24 cellular contexts compared by ENCODE assay signal in the genomic region with DNA sequence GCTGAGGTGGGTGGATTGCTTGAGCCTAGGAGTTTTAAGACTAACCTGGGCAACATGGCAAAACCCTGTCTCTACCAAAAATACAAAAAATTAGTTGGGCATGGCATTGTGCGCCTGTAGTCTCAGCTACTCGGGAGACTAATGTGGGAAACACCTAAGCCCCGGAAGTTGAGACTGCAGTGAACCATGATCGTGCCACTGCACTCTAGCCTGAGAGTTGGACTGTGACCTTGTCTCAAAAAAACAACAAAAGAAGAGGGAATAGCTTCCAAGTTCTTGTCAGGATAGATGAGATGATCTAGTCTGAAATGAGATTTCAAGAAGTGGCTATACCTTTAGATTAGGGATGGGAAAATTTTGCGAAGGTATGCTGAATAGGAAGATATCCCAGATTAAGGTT. TPM values are rescaled to one million over a fixed set of nuclear protein-coding genes. Genes with fewer than 3 reads are reported as not detected.
A peak's percentile ranks its signal among the peaks of the same experiment; 100 is the strongest.
DNase-seq lines count a peak whose midpoint lies in the region; ATAC-seq, FAIRE-seq and TF ChIP-seq lines count a peak whose summit lies in the region.
"Had no signal": no experiment of that assay in that cellular context is flagged by ENCODE, and none has a peak within 500 bp of the region (broad histone marks: within the 10 kb centered on the region; RNA-seq: fewer than 3 reads in every experiment).

No MANE protein-coding gene starts in this region.

- POLR2A ChIA-PET in MCF 10A (lab: Yijun Ruan, JAX): no interaction called here

- BruUV-seq in MCF 10A (replicated peaks; lab: Mats Ljungman, UMichigan) (no TSS peak), mammary epithelial cell (replicated peaks; lab: Mats Ljungman, UMichigan) (no TSS peak)

- no peak for TF ChIP-seq CTCF in MCF 10A (IDR thresholded peaks at IDR 0.05; ENCODE audit: unreplicated experiment)
- TF ChIP-seq CTCF in mammary epithelial cell (conservative IDR thresholded peaks at IDR 0.05 in 1 of 2, IDR thresholded peaks at IDR 0.05 in 1 of 2; ENCODE audit: extremely low read depth in 1 of 2, insufficient read depth in 1 of 2, low read depth in 1 of 2, low read length in 2 of 2): no peak

- no peak overlapping the region for H3K4me3 Mint-ChIP-seq in MCF 10A (ENCODE audit: unreplicated experiment)
- no peak overlapping the region for H3K4me3 Mint-ChIP-seq in stimulated activated naive B cell treated with anti-CD40 and anti-IgM and Interleukin-4, amounts not matched to agents 10 μg/mL and 1 μg/mL and 100 μg/mL, for 72 hours
- H3K4me3 Mint-ChIP-seq: CD14-positive monocyte; CD4-positive, alpha-beta memory T cell had no signal

- dilution Hi-C loops in mammary epithelial cell (cut with HindIII; ENCODE audit: low sequenced_read_pairs): no loop called here

- no peaks in the 10 kb centered on the region for H3K9me3 ChIP-seq in mammary epithelial cell (replicated peaks; ENCODE audit: insufficient read depth, low read length)
- H3K9me3 ChIP-seq: A549; BE2C; BLaER1 treated with 17β-estradiol and CSF1 and Interleukin-3, amounts not matched to agents 10 nM and 100 nM had no signal

- H3K27ac ChIP-seq in mammary epithelial cell (ENCODE audit: insufficient read depth, low read depth, low read length): no peak overlapping the region
- H3K27ac ChIP-seq: A549; BLaER1 treated with 17β-estradiol and CSF1 and Interleukin-3, amounts not matched to agents 10 nM and 100 nM; GM23248 had no signal

- ATAC-seq in left lobe of liver: peak; percentile 96
- no peak for ATAC-seq in stimulated activated naive B cell treated with anti-CD40 and anti-IgM and Interleukin-4, amounts not matched to agents 10 μg/mL and 1 μg/mL and 100 μg/mL, for 72 hours (replicated peaks)
- ATAC-seq in HG03108 (IDR thresholded peaks at IDR 0.05; ENCODE audit: unreplicated experiment): no peak
- ATAC-seq: A549 had no signal

- intact Hi-C loops in MCF 10A (cut with micrococcal nuclease): no loop called here
- intact Hi-C loops in mammary epithelial cell (cut with micrococcal nuclease): no loop called here

- peak overlapping the region; percentile 55 for H3K27ac Mint-ChIP-seq in MCF 10A (ENCODE audit: low read depth, unreplicated experiment)
- H3K27ac Mint-ChIP-seq in stimulated activated naive B cell treated with anti-CD40 and anti-IgM and Interleukin-4, amounts not matched to agents 10 μg/mL and 1 μg/mL and 100 μg/mL, for 72 hours: peak overlapping the region; percentile 37
- H3K27ac Mint-ChIP-seq: CD14-positive monocyte had no signal

- no peak for TF ChIP-seq POLR2A in GM12891 (IDR thresholded peaks at IDR 0.05; ENCODE audit: low read depth, low read length)

- H3K4me1 ChIP-seq in mammary epithelial cell (ENCODE audit: insufficient read depth, low read length): peaks cover 3% of the 10 kb centered on the region
- H3K4me1 ChIP-seq: A549; BE2C; BLaER1 treated with 17β-estradiol and CSF1 and Interleukin-3, amounts not matched to agents 10 nM and 100 nM had no signal

- no peak overlapping the region for H3K9ac ChIP-seq in mammary epithelial cell (ENCODE audit: insufficient read depth, low read length)
- H3K9ac ChIP-seq: BLaER1 treated with 17β-estradiol and CSF1 and Interleukin-3, amounts not matched to agents 10 nM and 100 nM; GM23248 had no signal

- no peaks in the 10 kb centered on the region for H4K20me1 ChIP-seq in mammary epithelial cell (ENCODE audit: insufficient read depth, low read length)

- peaks cover 36% of the 10 kb centered on the region for H3K79me2 ChIP-seq in mammary epithelial cell (ENCODE audit: insufficient read depth, low read length)

- 98% methylated on average over 5 of the region's 5 CpGs for WGBS in mammary epithelial cell (ENCODE audit: low coverage, missing lambda C conversion rate)

- no peak overlapping the region for H2AFZ ChIP-seq in mammary epithelial cell (ENCODE audit: low read depth, low read length)
- H2AFZ ChIP-seq: GM23248 had no signal

- H3K4me1 Mint-ChIP-seq in MCF 10A (ENCODE audit: insufficient read depth, unreplicated experiment): peaks cover 10% of the 10 kb centered on the region
- peaks cover 4 to 8% of the 10 kb centered on the region in 2 donors for H3K4me1 Mint-ChIP-seq in stimulated activated naive B cell treated with anti-CD40 and anti-IgM and Interleukin-4, amounts not matched to agents 10 μg/mL and 1 μg/mL and 100 μg/mL, for 72 hours
- H3K4me1 Mint-ChIP-seq: CD14-positive monocyte had no signal

- no peak overlapping the region for H3K4me2 ChIP-seq in mammary epithelial cell (ENCODE audit: insufficient read depth, low read depth, low read length)
- H3K4me2 ChIP-seq: A549; BLaER1 treated with 17β-estradiol and CSF1 and Interleukin-3, amounts not matched to agents 10 nM and 100 nM had no signal

- H3K4me3 ChIP-seq in mammary epithelial cell (replicated peaks in 1 of 3; ENCODE audit: insufficient read depth in 1 of 3, low read depth in 2 of 3, low read length in 3 of 3): no peak overlapping the region
- H3K4me3 ChIP-seq: A549; BLaER1 treated with 17β-estradiol and CSF1 and Interleukin-3, amounts not matched to agents 10 nM and 100 nM; GM23248 had no signal

- H3K27me3 Mint-ChIP-seq in MCF 10A (ENCODE audit: insufficient read depth, unreplicated experiment): no peaks in the 10 kb centered on the region
- H3K27me3 Mint-ChIP-seq in stimulated activated naive B cell treated with anti-CD40 and anti-IgM and Interleukin-4, amounts not matched to agents 10 μg/mL and 1 μg/mL and 100 μg/mL, for 72 hours: no peaks in the 10 kb centered on the region
- H3K27me3 Mint-ChIP-seq: CD4-positive, alpha-beta memory T cell had no signal

- CTCF ChIA-PET in MCF 10A (lab: Yijun Ruan, JAX) (interaction anchor here (1.0 kb wide), 1 partner anchor 10 kb away, joined by 4 read pairs; no protein-coding TSS in a partner anchor), mammary epithelial cell (lab: Charles Lee; ENCODE audit: low non-redundant PET) (no interaction called here)

- in situ Hi-C loops in mammary epithelial cell (cut with MboI; ENCODE audit: low sequenced_read_pairs in 2 of 2): no loop called here

- H3K27me3 ChIP-seq in mammary epithelial cell (ENCODE audit: insufficient read depth, low read length): no peaks in the 10 kb centered on the region
- H3K27me3 ChIP-seq: BE2C; BLaER1 treated with 17β-estradiol and CSF1 and Interleukin-3, amounts not matched to agents 10 nM and 100 nM had no signal

- DNase-seq in MCF 10A (ENCODE audit: unreplicated experiment): no peak
- DNase-seq in mammary epithelial cell: no peak
- no peak for DNase-seq in GM12891 (ENCODE audit: insufficient read length, low spot score)
- DNase-seq in left lobe of liver (ENCODE audit: low spot score): peak; percentile 52
- DNase-seq in stimulated activated naive B cell treated with anti-CD40 and anti-IgM and Interleukin-4, amounts not matched to agents 10 μg/mL and 1 μg/mL and 100 μg/mL, for 72 hours: no peak
- no peak for DNase-seq in DMS53 (lab: John Stamatoyannopoulos, UW)
- DNase-seq: 8988T; ACHN; AML-193; BE2C; Calu3; CD4-positive, alpha-beta memory T cell; COR-L47; DND-41; GM23248; H7; HCEC 1CT had no signal

- peaks cover 54% of the 10 kb centered on the region for H3K36me3 Mint-ChIP-seq in MCF 10A (ENCODE audit: insufficient read depth, unreplicated experiment)
- peaks cover 21 to 39% of the 10 kb centered on the region in 2 donors for H3K36me3 Mint-ChIP-seq in stimulated activated naive B cell treated with anti-CD40 and anti-IgM and Interleukin-4, amounts not matched to agents 10 μg/mL and 1 μg/mL and 100 μg/mL, for 72 hours

- H3K9me3 Mint-ChIP-seq in MCF 10A (ENCODE audit: unreplicated experiment): no peaks in the 10 kb centered on the region
- no peaks in the 10 kb centered on the region for H3K9me3 Mint-ChIP-seq in stimulated activated naive B cell treated with anti-CD40 and anti-IgM and Interleukin-4, amounts not matched to agents 10 μg/mL and 1 μg/mL and 100 μg/mL, for 72 hours
- H3K9me3 Mint-ChIP-seq: CD14-positive monocyte; CD4-positive, alpha-beta memory T cell had no signal

- FAIRE-seq in GM12891 (lab: Jason Lieb, UNC): peak; percentile 52
- FAIRE-seq: G401.6, GM19239, H1 had no signal

- H3K36me3 ChIP-seq in mammary epithelial cell (ENCODE audit: insufficient read depth, low read length): peaks cover 38% of the 10 kb centered on the region

TF ChIP-seq in GM12891, 5 proteins besides CTCF, POLR2A, EP300 and RAD21:
- TF ChIP-seq POLR2AphosphoS5 (IDR thresholded peaks at IDR 0.05; ENCODE audit: low read depth, low read length) (no peak), SPI1 (IDR thresholded peaks at IDR 0.05; ENCODE audit: low read depth, low read length) (no peak), TAF1 (IDR thresholded peaks at IDR 0.05; ENCODE audit: low read depth, low read length) (no peak), POU2F2 (IDR thresholded peaks at IDR 0.05; ENCODE audit: low read depth, low read length) (no peak), PAX5 (IDR thresholded peaks at IDR 0.05; ENCODE audit: insufficient read depth, low read length, severe bottlenecking) (no peak)

RNA-seq across cellular contexts. Expression of gene C12orf50, which starts 14.8 kb away (rescaled TPM):
- total RNA-seq in MCF 10A (2022): 0.29 TPM in 1 of 2 replicates, not detected in the other
- total RNA-seq in mammary epithelial cell: under 1 TPM in 1 of 2 donors, not detected in 1; 0.09 TPM
- not detected for polyA plus RNA-seq in mammary epithelial cell
- polyA minus RNA-seq in mammary epithelial cell: not detected
- polyA plus RNA-seq in GM12891 (2012; ENCODE audit: low read depth, missing spikeins): not detected
- 0.05 TPM for total RNA-seq in left lobe of liver
- total RNA-seq: GM23248, H1, H7 had no signal
- polyA plus RNA-seq: CD14-positive monocyte; CD4-positive, alpha-beta memory T cell; GM23248; H1 had no signal
